Comparison of ENCODE assay signal across 15 cellular contexts in genomic region chr11:59787255-59787588, GRCh38. TPM values are rescaled to one million over a fixed set of nuclear protein-coding genes. Genes with fewer than 3 reads are reported as not detected.
DNase-seq lines count a peak whose midpoint lies in the region; ATAC-seq and TF ChIP-seq lines count a peak whose summit lies in the region.
"Had no signal": no experiment of that assay in that cellular context is flagged by ENCODE, and none has a peak within 500 bp of the region (broad histone marks: within the 10 kb centered on the region; RNA-seq: fewer than 3 reads in every experiment).

No MANE protein-coding gene starts in this region.

- H3K79me2 ChIP-seq in mammary epithelial cell (ENCODE audit: insufficient read depth, low read length): peaks cover 41% of the 10 kb centered on the region

- intact Hi-C loops in Right ventricle myocardium superior (cut with DNase I) (no loop called here), mammary epithelial cell (cut with micrococcal nuclease) (loop anchor here (1.0 kb wide), 1 partner anchor 31 kb away; no protein-coding TSS in a partner anchor)

- TF ChIP-seq POLR2A in upper lobe of left lung (IDR thresholded peaks at IDR 0.05): no peak

- H3K4me2 ChIP-seq in mammary epithelial cell (ENCODE audit: insufficient read depth, low read depth, low read length): peak overlapping the region; percentile 47

- no peak overlapping the region for H3K4me3 ChIP-seq in cardiac muscle cell
- H3K4me3 ChIP-seq in mammary epithelial cell (replicated peaks in 1 of 3; ENCODE audit: insufficient read depth in 1 of 3, low read depth in 2 of 3, low read length in 3 of 3): no peak overlapping the region
- no peak overlapping the region for H3K4me3 ChIP-seq in mesodermal cell (ENCODE audit: extremely low read depth, insufficient read depth, low read length, poor library complexity, severe bottlenecking)
- H3K4me3 ChIP-seq in upper lobe of left lung: no peak overlapping the region
- H3K4me3 ChIP-seq: dorsolateral prefrontal cortex, spleen had no signal

- H3K36me3 ChIP-seq in cardiac muscle cell (peaks cover 6% of the 10 kb centered on the region), mammary epithelial cell (ENCODE audit: insufficient read depth, low read length) (no peaks in the 10 kb centered on the region), mesodermal cell (ENCODE audit: control insufficient read depth, insufficient read depth, low read length) (peaks cover 65% of the 10 kb centered on the region), upper lobe of left lung (peaks cover 0 to 45% (median 16%) of the 10 kb centered on the region in 4 donors)

- 70% methylated on average over 4 of the region's 4 CpGs for WGBS in mammary epithelial cell (ENCODE audit: low coverage, missing lambda C conversion rate)
- 90 to 91% methylated on average over 4 of the region's 4 CpGs for WGBS in mesodermal cell (ENCODE audit: insufficient coverage in 2 of 2), 2 experiments
- WGBS in upper lobe of left lung, 2 donors: 58 to 73% methylated on average over 4 of the region's 4 CpGs

- TF ChIP-seq CTCF in cardiac muscle cell (IDR thresholded peaks at IDR 0.05; ENCODE audit: low read depth, low read length) (no peak), mammary epithelial cell (conservative IDR thresholded peaks at IDR 0.05 in 1 of 2, IDR thresholded peaks at IDR 0.05 in 1 of 2; ENCODE audit: extremely low read depth in 1 of 2, insufficient read depth in 1 of 2, low read depth in 1 of 2, low read length in 2 of 2) (no peak), upper lobe of left lung (IDR thresholded peaks at IDR 0.05) (no peak)

- no peaks in the 10 kb centered on the region for H4K20me1 ChIP-seq in mammary epithelial cell (ENCODE audit: insufficient read depth, low read length)

- no TSS peak for BruUV-seq in mammary epithelial cell (replicated peaks; lab: Mats Ljungman, UMichigan)

- CTCF ChIA-PET in mammary epithelial cell (lab: Charles Lee; ENCODE audit: low non-redundant PET): no interaction called here

- in situ Hi-C loops in mammary epithelial cell (cut with MboI; ENCODE audit: low sequenced_read_pairs in 2 of 2): loop anchor here in 1 of 2 donors (25.0 kb wide), 1 partner anchor 225 kb away; no protein-coding TSS in a partner anchor

- DNase-seq in cardiac muscle cell (ENCODE audit: low read depth in 1 of 2, low spot score in 1 of 2) (no peak), Right ventricle myocardium superior (no peak), mammary epithelial cell (no peak), upper lobe of left lung (no peak), GM19240 (ENCODE audit: insufficient read length, low spot score) (no peak)
- no peak for DNase-seq in activated CD8-positive, alpha-beta memory T cell treated with anti-CD3 and anti-CD28 coated beads, Interleukin-2, amount 50 U/mL, for 48 hours
- DNase-seq: activated naive CD8-positive, alpha-beta T cell treated with anti-CD3 and anti-CD28 coated beads for 36 hours; NCI-H187; SIG-M5; spleen had no signal

- ATAC-seq in Right ventricle myocardium superior (ENCODE audit: poor library complexity) (no peak), upper lobe of left lung (ENCODE audit: low FRiP score in 2 of 2) (no peak), HG03571 (IDR thresholded peaks at IDR 0.05; ENCODE audit: unreplicated experiment) (no peak)

- H3K9me3 ChIP-seq in cardiac muscle cell (ENCODE audit: low read depth): no peaks in the 10 kb centered on the region
- no peaks in the 10 kb centered on the region for H3K9me3 ChIP-seq in mammary epithelial cell (replicated peaks; ENCODE audit: insufficient read depth, low read length)
- H3K9me3 ChIP-seq in mesodermal cell (ENCODE audit: control insufficient read depth, low read length): peaks cover 10% of the 10 kb centered on the region
- H3K9me3 ChIP-seq in upper lobe of left lung: no peaks in the 10 kb centered on the region

- H3K27ac ChIP-seq in cardiac muscle cell (peak overlapping the region; percentile 95), mammary epithelial cell (ENCODE audit: insufficient read depth, low read depth, low read length) (peak overlapping the region; percentile 5), mesodermal cell (ENCODE audit: low read depth, low read length, severe bottlenecking) (peak overlapping the region; percentile 98), upper lobe of left lung (peak overlapping the region; percentile 44 to 80 (median 68))

- H3K27me3 ChIP-seq in cardiac muscle cell: no peaks in the 10 kb centered on the region
- H3K27me3 ChIP-seq in mammary epithelial cell (ENCODE audit: insufficient read depth, low read length): no peaks in the 10 kb centered on the region
- H3K27me3 ChIP-seq in upper lobe of left lung: no peaks in the 10 kb centered on the region
- H3K27me3 ChIP-seq: dorsolateral prefrontal cortex, foreskin keratinocyte, spleen had no signal

- dilution Hi-C loops in mammary epithelial cell (cut with HindIII; ENCODE audit: low sequenced_read_pairs): no loop called here

- no peak overlapping the region for H3K9ac ChIP-seq in mammary epithelial cell (ENCODE audit: insufficient read depth, low read length)

- TF ChIP-seq EP300 in upper lobe of left lung (IDR thresholded peaks at IDR 0.05): no peak

- no peak overlapping the region for H2AFZ ChIP-seq in mammary epithelial cell (ENCODE audit: low read depth, low read length)

- H3K4me1 ChIP-seq in cardiac muscle cell (ENCODE audit: low read depth): peaks cover 14% of the 10 kb centered on the region
- H3K4me1 ChIP-seq in mammary epithelial cell (ENCODE audit: insufficient read depth, low read length): peaks cover 28% of the 10 kb centered on the region
- H3K4me1 ChIP-seq in mesodermal cell (ENCODE audit: control insufficient read depth, insufficient read depth, low read length, poor library complexity, severe bottlenecking): peaks cover 23% of the 10 kb centered on the region
- peaks cover 26 to 45% (median 30%) of the 10 kb centered on the region in 4 donors for H3K4me1 ChIP-seq in upper lobe of left lung

RNA-seq across cellular contexts. Expression of gene MRPL16, which starts 23.4 kb away (rescaled TPM):
- total RNA-seq in cardiac muscle cell (73.1 and 73.8 TPM in 2 replicates), Right ventricle myocardium superior (95.3 TPM), mammary epithelial cell (10 to 100 TPM; 27.7 to 46.6 TPM), upper lobe of left lung (10 to 100 TPM; 15.9 to 40.0 (median 35.0) TPM)
- polyA plus RNA-seq in cardiac muscle cell (93.7 and 101 TPM in 2 replicates), mammary epithelial cell (90.3 TPM)
- polyA minus RNA-seq in mammary epithelial cell: 45.1 TPM
- polyA plus RNA-seq in mesodermal cell (2013, experiment 1 of 2): 55.4 TPM
- polyA plus RNA-seq in mesodermal cell (2013, experiment 2 of 2): 53.2 TPM

RNA-seq across cellular contexts. Expression of gene STX3, which starts 32.0 kb away (rescaled TPM):
- 32.5 and 42.3 TPM in 2 replicates for total RNA-seq in cardiac muscle cell
- 21.7 and 27.8 TPM in 2 replicates for polyA plus RNA-seq in cardiac muscle cell
- 9.2 TPM for total RNA-seq in Right ventricle myocardium superior
- total RNA-seq in mammary epithelial cell: 10 to 100 TPM; 28.8 to 46.8 TPM
- 20.2 TPM for polyA plus RNA-seq in mammary epithelial cell
- 22.4 TPM for polyA minus RNA-seq in mammary epithelial cell
- polyA plus RNA-seq in mesodermal cell (2013, experiment 1 of 2): 75.1 TPM
- 71.1 TPM for polyA plus RNA-seq in mesodermal cell (2013, experiment 2 of 2)
- total RNA-seq in upper lobe of left lung: 100 to 1,000 TPM in 4 of 6 donors, 10 to 100 TPM in 2; 65.0 to 145 (median 135) TPM

RNA-seq across cellular contexts. Expression of gene CBLIF, which starts 58.1 kb away (rescaled TPM):
- total RNA-seq in cardiac muscle cell (0.69 TPM in 1 of 2 replicates, not detected in the other), Right ventricle myocardium superior (not detected), mammary epithelial cell (not detected), upper lobe of left lung (not detected)
- polyA plus RNA-seq in cardiac muscle cell (not detected in 2 replicates), mammary epithelial cell (not detected)
- not detected for polyA minus RNA-seq in mammary epithelial cell
- not detected for polyA plus RNA-seq in mesodermal cell (2013, experiment 1 of 2)
- polyA plus RNA-seq in mesodermal cell (2013, experiment 2 of 2): not detected
- total RNA-seq: activated naive CD8-positive, alpha-beta T cell treated with anti-CD3 and anti-CD28 coated beads for 36 hours; dorsolateral prefrontal cortex; foreskin keratinocyte; spleen; temporal lobe had no signal
- polyA plus RNA-seq: foreskin keratinocyte, spleen had no signal

Comparison
In these comparisons a context has a peak if more than half of its experiments do, and no peak if none do; other contexts are left out.
1. H3K27ac ChIP-seq: peak in every context shown above with its lines; median percentile 98 in mesodermal cell; 95 in cardiac muscle cell; 68 in upper lobe of left lung; 5 in mammary epithelial cell.